Comparison of ENCODE assay signal across 18 cellular contexts in genomic region chr20:58678806-58679205, GRCh38. TPM values are rescaled to one million over a fixed set of nuclear protein-coding genes. Genes with fewer than 3 reads are reported as not detected.
A peak's percentile ranks its signal among the peaks of the same experiment; 100 is the strongest.
DNase-seq lines count a peak whose midpoint lies in the region; ATAC-seq and TF ChIP-seq lines count a peak whose summit lies in the region.
"Had no signal": no experiment of that assay in that cellular context is flagged by ENCODE, and none has a peak within 500 bp of the region (broad histone marks: within the 10 kb centered on the region; RNA-seq: fewer than 3 reads in every experiment).

No MANE protein-coding gene starts in this region.

- peaks cover 67% of the 10 kb centered on the region for H3K36me3 ChIP-seq in CD4-positive, CD25-positive, alpha-beta regulatory T cell (ENCODE audit: control insufficient read depth, insufficient read depth, low read length)
- peaks cover 55% of the 10 kb centered on the region for H3K36me3 ChIP-seq in osteoblast (ENCODE audit: insufficient read depth, low read length)

- BruUV-seq in Calu3 (replicated peaks; lab: Mats Ljungman, UMichigan), result TSS peak; percentile 40

- H3K9me3 Mint-ChIP-seq in CD4-positive, CD25-positive, alpha-beta regulatory T cell, result no peaks in the 10 kb centered on the region
- H3K9me3 Mint-ChIP-seq in Calu3 (ENCODE audit: low read depth, unreplicated experiment), result no peaks in the 10 kb centered on the region
- H3K9me3 Mint-ChIP-seq in WTC11, result no peaks in the 10 kb centered on the region
- H3K9me3 Mint-ChIP-seq in mesothelial cell of epicardium, result no peaks in the 10 kb centered on the region
- H3K9me3 Mint-ChIP-seq: CD4-positive, alpha-beta memory T cell had no signal

- POLR2A ChIA-PET in WTC11 (lab: Charles Lee), result interaction anchor here (0.6 kb wide), 1 partner anchor 28 kb away, joined by 5 read pairs; the partner anchor contains the start of gene STX16

- H3K4me3 ChIP-seq in CD4-positive, CD25-positive, alpha-beta regulatory T cell (ENCODE audit: low read depth, low read length), result no peak overlapping the region
- no peak overlapping the region for H3K4me3 ChIP-seq in osteoblast (ENCODE audit: insufficient read depth, low read length)
- H3K4me3 ChIP-seq: BLaER1, Peyer's patch, SJCRH30 had no signal

- H3K79me2 ChIP-seq in osteoblast (ENCODE audit: insufficient read depth, low read length), result no peaks in the 10 kb centered on the region

- peak overlapping the region; percentile 26 to 28 (median 26) for H3K27ac Mint-ChIP-seq in CD4-positive, CD25-positive, alpha-beta regulatory T cell
- H3K27ac Mint-ChIP-seq in Calu3 (ENCODE audit: unreplicated experiment) (no peak overlapping the region), WTC11 (peak overlapping the region; percentile 69), mesothelial cell of epicardium (no peak overlapping the region)

- CTCF ChIA-PET in Calu3 (lab: Charles Lee), result interaction anchor here (0.7 kb wide), 2 partner anchors 156 to 224 kb away, joined by 3 read pairs; no protein-coding TSS in a partner anchor
- CTCF ChIA-PET in WTC11 (lab: Charles Lee), result interaction anchor here (1.4 kb wide), 1 partner anchor 28 kb away, joined by 3 read pairs; the partner anchor contains the start of gene STX16

- no peak for ATAC-seq in CD4-positive, CD25-positive, alpha-beta regulatory T cell (ENCODE audit: low read depth in 2 of 2)
- ATAC-seq in WTC11 (no peak), GM18870 (IDR thresholded peaks at IDR 0.05; ENCODE audit: unreplicated experiment) (no peak), GM18909 (IDR thresholded peaks at IDR 0.05; ENCODE audit: poor library complexity, unreplicated experiment) (no peak)

- intact Hi-C loops in Calu3 (cut with micrococcal nuclease; ENCODE audit: unreplicated experiment), result no loop called here

- H4K20me1 ChIP-seq in osteoblast (ENCODE audit: insufficient read depth, low read length), result no peaks in the 10 kb centered on the region
- H4K20me1 ChIP-seq: BLaER1 had no signal

- DNase-seq in CD4-positive, CD25-positive, alpha-beta regulatory T cell, result no peak
- DNase-seq in Calu3, result no peak
- no peak for DNase-seq in WTC11 (ENCODE audit: low spot score)
- DNase-seq in osteoblast (ENCODE audit: insufficient read length, low spot score, missing footprints), result peak; percentile 73
- no peak for DNase-seq in mesothelial cell of epicardium (ENCODE audit: low spot score in 2 of 2, unreplicated experiment in 2 of 2)
- DNase-seq: CD4-positive, alpha-beta memory T cell; DMS153; Kasumi-1; NCI-H1694; NCI-H2081; NCI-H2171 treated with DMSO at 0.1 percent for 48 hours; NCI-H524 treated with DMSO at 0.1 percent for 48 hours; NCI-H82; Peyer's patch; SJCRH30 had no signal

- peaks cover 4 to 9% (median 5%) of the 10 kb centered on the region in 4 donors for H3K4me1 Mint-ChIP-seq in CD4-positive, CD25-positive, alpha-beta regulatory T cell
- H3K4me1 Mint-ChIP-seq in Calu3 (ENCODE audit: low read depth, unreplicated experiment) (no peaks in the 10 kb centered on the region), WTC11 (peaks cover 50% of the 10 kb centered on the region), mesothelial cell of epicardium (no peaks in the 10 kb centered on the region)

- H3K9me3 ChIP-seq in CD4-positive, CD25-positive, alpha-beta regulatory T cell (ENCODE audit: control insufficient read depth in 2 of 2, low read length in 2 of 2), result no peaks in the 10 kb centered on the region
- H3K9me3 ChIP-seq in osteoblast (ENCODE audit: low read depth, low read length), result no peaks in the 10 kb centered on the region
- H3K9me3 ChIP-seq: BLaER1, Peyer's patch, SJCRH30 had no signal

- TF ChIP-seq CTCF in Calu3 (IDR thresholded peaks at IDR 0.05; ENCODE audit: unreplicated experiment), result no peak
- no peak for TF ChIP-seq CTCF in WTC11 (IDR thresholded peaks at IDR 0.05)
- TF ChIP-seq CTCF in osteoblast (IDR thresholded peaks at IDR 0.05; ENCODE audit: extremely low read depth, low read depth, low read length), result no peak
- TF ChIP-seq CTCF in mesothelial cell of epicardium (IDR thresholded peaks at IDR 0.05; ENCODE audit: unreplicated experiment), result no peak

- no peak overlapping the region for H3K4me2 ChIP-seq in osteoblast (ENCODE audit: insufficient read depth, low read length)
- H3K4me2 ChIP-seq: BLaER1 had no signal

- H3K4me1 ChIP-seq in CD4-positive, CD25-positive, alpha-beta regulatory T cell (ENCODE audit: control insufficient read depth, insufficient read depth, low read length, poor library complexity, severe bottlenecking), result no peaks in the 10 kb centered on the region
- H3K4me1 ChIP-seq in osteoblast (ENCODE audit: insufficient read depth, low read length), result no peaks in the 10 kb centered on the region
- H3K4me1 ChIP-seq: BLaER1, Peyer's patch had no signal

- H3K36me3 Mint-ChIP-seq in CD4-positive, CD25-positive, alpha-beta regulatory T cell, result peaks cover 46% of the 10 kb centered on the region
- H3K36me3 Mint-ChIP-seq in Calu3 (ENCODE audit: insufficient read depth, unreplicated experiment), result peaks cover 31% of the 10 kb centered on the region
- H3K36me3 Mint-ChIP-seq in WTC11, result peaks cover 61% of the 10 kb centered on the region
- H3K36me3 Mint-ChIP-seq in mesothelial cell of epicardium, result peaks cover 52% of the 10 kb centered on the region

- no peak overlapping the region for H2AFZ ChIP-seq in osteoblast (ENCODE audit: low read length)

- H3K4me3 Mint-ChIP-seq in CD4-positive, CD25-positive, alpha-beta regulatory T cell, result no peak overlapping the region
- H3K4me3 Mint-ChIP-seq in Calu3 (ENCODE audit: low read depth, unreplicated experiment), result no peak overlapping the region
- H3K4me3 Mint-ChIP-seq in WTC11, result no peak overlapping the region
- no peak overlapping the region for H3K4me3 Mint-ChIP-seq in mesothelial cell of epicardium
- H3K4me3 Mint-ChIP-seq: CD4-positive, alpha-beta memory T cell had no signal

- no peak overlapping the region for H3K27ac ChIP-seq in CD4-positive, CD25-positive, alpha-beta regulatory T cell (ENCODE audit: insufficient read depth, low read length, poor library complexity, severe bottlenecking)
- H3K27ac ChIP-seq in osteoblast (ENCODE audit: low read depth, low read length), result no peak overlapping the region
- H3K27ac ChIP-seq: BLaER1, Peyer's patch, SJCRH30 had no signal

- no peaks in the 10 kb centered on the region for H3K27me3 Mint-ChIP-seq in CD4-positive, CD25-positive, alpha-beta regulatory T cell
- H3K27me3 Mint-ChIP-seq in Calu3 (ENCODE audit: unreplicated experiment) (no peaks in the 10 kb centered on the region), WTC11 (ENCODE audit: low read depth) (no peaks in the 10 kb centered on the region), mesothelial cell of epicardium (ENCODE audit: low read depth) (no peaks in the 10 kb centered on the region)
- H3K27me3 Mint-ChIP-seq: CD4-positive, alpha-beta memory T cell had no signal

- no peaks in the 10 kb centered on the region for H3K27me3 ChIP-seq in CD4-positive, CD25-positive, alpha-beta regulatory T cell (ENCODE audit: control insufficient read depth, insufficient read depth, low read length)
- H3K27me3 ChIP-seq in osteoblast (ENCODE audit: insufficient read depth, low read length), result no peaks in the 10 kb centered on the region
- H3K27me3 ChIP-seq: BLaER1, Peyer's patch, SJCRH30 had no signal

TF ChIP-seq in WTC11, 78 proteins besides CTCF, POLR2A, EP300 and RAD21 (continues in another document):
- TF ChIP-seq MXD4 (CRISPR knock-in tag; IDR thresholded peaks at IDR 0.05; ENCODE audit: borderline replicate concordance), result no peak
- TF ChIP-seq IRF1 (CRISPR knock-in tag; IDR thresholded peaks at IDR 0.05), result no peak
- no peak for TF ChIP-seq FOXK1 (CRISPR knock-in tag; IDR thresholded peaks at IDR 0.05)
- TF ChIP-seq, protein P1, sequence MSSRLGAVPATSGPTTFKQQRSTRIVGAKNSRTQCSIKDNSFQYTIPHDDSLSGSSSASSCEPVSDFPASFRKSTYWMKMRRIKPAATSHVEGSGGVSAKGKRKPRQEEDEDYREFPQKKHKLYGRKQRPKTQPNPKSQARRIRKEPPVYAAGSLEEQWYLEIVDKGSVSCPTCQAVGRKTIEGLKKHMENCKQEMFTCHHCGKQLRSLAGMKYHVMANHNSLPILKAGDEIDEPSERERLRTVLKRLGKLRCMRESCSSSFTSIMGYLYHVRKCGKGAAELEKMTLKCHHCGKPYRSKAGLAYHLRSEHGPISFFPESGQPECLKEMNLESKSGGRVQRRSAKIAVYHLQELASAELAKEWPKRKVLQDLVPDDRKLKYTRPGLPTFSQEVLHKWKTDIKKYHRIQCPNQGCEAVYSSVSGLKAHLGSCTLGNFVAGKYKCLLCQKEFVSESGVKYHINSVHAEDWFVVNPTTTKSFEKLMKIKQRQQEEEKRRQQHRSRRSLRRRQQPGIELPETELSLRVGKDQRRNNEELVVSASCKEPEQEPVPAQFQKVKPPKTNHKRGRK (CRISPR knock-in tag; IDR thresholded peaks at IDR 0.05; ENCODE audit: borderline replicate concordance), result no peak
- TF ChIP-seq HMGA2 (CRISPR knock-in tag; IDR thresholded peaks at IDR 0.05), result no peak

RNA-seq across cellular contexts. Expression of gene NPEPL1, which starts 13.8 kb away (rescaled TPM):
- 62.2 TPM for total RNA-seq in CD4-positive, CD25-positive, alpha-beta regulatory T cell
- 10 to 100 TPM in 1 of 4 donors, 1 to 10 TPM in 3; 7.7 to 10.7 (median 8.0) TPM for polyA plus RNA-seq in CD4-positive, CD25-positive, alpha-beta regulatory T cell
- total RNA-seq in Calu3 (2022) (18.1 and 21.4 TPM in 2 replicates), WTC11 (2021) (35.3 to 39.9 TPM (median 35.8 TPM) in 3 replicates), osteoblast (26.8 and 29.7 TPM in 2 replicates), mesothelial cell of epicardium (65.8 to 71.5 TPM (median 69.6 TPM) in 3 replicates)

RNA-seq across cellular contexts. Expression of gene STX16, which starts 27.7 kb away (rescaled TPM):
- total RNA-seq in CD4-positive, CD25-positive, alpha-beta regulatory T cell, result 190 TPM
- 10 to 100 TPM; 22.8 to 27.5 (median 26.1) TPM for polyA plus RNA-seq in CD4-positive, CD25-positive, alpha-beta regulatory T cell
- total RNA-seq in Calu3 (2022) (86.0 and 99.7 TPM in 2 replicates), WTC11 (2021) (89.1 to 116 TPM (median 113 TPM) in 3 replicates), osteoblast (24.2 and 28.6 TPM in 2 replicates), mesothelial cell of epicardium (85.9 to 87.5 TPM (median 86.1 TPM) in 3 replicates)

Comparison
In these comparisons a context has a peak if more than half of its experiments do, and no peak if none do; other contexts are left out.
1. H3K27ac Mint-ChIP-seq: peak in CD4-positive, CD25-positive, alpha-beta regulatory T cell (3 of 3) and WTC11 (single experiment); none in Calu3 (single experiment) and mesothelial cell of epicardium (single experiment).